In the genomic region with DNA sequence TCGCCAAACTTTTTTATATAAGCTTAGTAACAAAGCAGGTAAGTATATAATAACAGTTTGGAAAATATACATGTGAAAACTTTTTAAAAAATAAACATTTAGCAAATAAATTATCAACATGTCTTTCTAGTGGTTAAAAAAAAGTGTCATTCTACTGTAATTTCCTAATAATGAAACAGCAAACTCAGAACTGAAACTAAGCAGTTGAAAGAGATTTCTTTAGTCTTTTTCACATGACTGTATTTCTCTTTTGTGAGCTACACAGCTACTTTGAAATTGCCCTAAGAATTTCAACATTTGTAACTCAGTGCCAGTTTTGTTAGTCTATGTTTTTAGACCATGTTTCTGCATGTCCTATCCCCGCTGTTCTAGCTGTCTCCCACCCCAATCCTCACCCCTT, we compare ENCODE assay signal across 14 cellular contexts. TPM values are rescaled to one million over a fixed set of nuclear protein-coding genes. Genes with fewer than 3 reads are reported as not detected.
DNase-seq lines count a peak whose midpoint lies in the region; ATAC-seq, FAIRE-seq and TF ChIP-seq lines count a peak whose summit lies in the region.
"Had no signal": no experiment of that assay in that cellular context is flagged by ENCODE, and none has a peak within 500 bp of the region (broad histone marks: within the 10 kb centered on the region; RNA-seq: fewer than 3 reads in every experiment).

No MANE protein-coding gene starts in this region.

- H3K27ac ChIP-seq in breast epithelium, result no peak overlapping the region
- H3K27ac ChIP-seq: ovary had no signal

- no peaks in the 10 kb centered on the region for H3K27me3 ChIP-seq in breast epithelium
- H3K27me3 ChIP-seq: ovary had no signal

- no peaks in the 10 kb centered on the region for H3K4me1 ChIP-seq in breast epithelium

- DNase-seq in breast epithelium (ENCODE audit: low spot score in 2 of 2) (no peak), occipital lobe (lab: John Stamatoyannopoulos, UW) (no peak), NCI-H2107 treated with DMSO at 0.1 percent for 48 hours (lab: John Stamatoyannopoulos, UW; ENCODE audit: unreplicated experiment) (no peak), SKM-1 (lab: John Stamatoyannopoulos, UW; ENCODE audit: unreplicated experiment) (no peak)
- DNase-seq: DND-41; head of caudate nucleus; NCI-H2029 treated with DMSO at 0.1 percent for 48 hours; ovary; stimulated activated naive B cell treated with anti-CD40 and anti-IgM and Interleukin-4, amounts not matched to agents 10 μg/mL and 1 μg/mL and 100 μg/mL, for 72 hours had no signal

- peak; percentile 62 for ATAC-seq in GM19328 (IDR thresholded peaks at IDR 0.05; ENCODE audit: unreplicated experiment)
- ATAC-seq in HG02798 (IDR thresholded peaks at IDR 0.05; ENCODE audit: poor library complexity, unreplicated experiment), result peak; percentile 79
- peak; percentile 83 for ATAC-seq in HG03520 (IDR thresholded peaks at IDR 0.05; ENCODE audit: unreplicated experiment)

- FAIRE-seq in G401.6 (lab: Jason Lieb, UNC), result peak; percentile 66

- no peak for TF ChIP-seq POLR2A in breast epithelium (IDR thresholded peaks at IDR 0.05)

- no peaks in the 10 kb centered on the region for H3K36me3 ChIP-seq in breast epithelium
- H3K36me3 ChIP-seq: ovary had no signal

- intact Hi-C loops in breast epithelium (cut with DNase I; ENCODE audit: low total_unique reads), result no loop called here

- no peaks in the 10 kb centered on the region for H3K9me3 ChIP-seq in breast epithelium
- H3K9me3 ChIP-seq: ovary had no signal

- H3K4me3 ChIP-seq in breast epithelium, result no peak overlapping the region
- H3K4me3 ChIP-seq: lung, ovary had no signal

- no peak for TF ChIP-seq CTCF in breast epithelium (IDR thresholded peaks at IDR 0.05)

RNA-seq across cellular contexts. Expression of a gene that starts 28.4 kb away (rescaled TPM):
- total RNA-seq in breast epithelium (10 to 100 TPM; 12.6 to 14.7 (median 13.2) TPM), occipital lobe (19.2 TPM)
